Comparison of ENCODE assay signal across 21 cellular contexts in the genomic region with DNA sequence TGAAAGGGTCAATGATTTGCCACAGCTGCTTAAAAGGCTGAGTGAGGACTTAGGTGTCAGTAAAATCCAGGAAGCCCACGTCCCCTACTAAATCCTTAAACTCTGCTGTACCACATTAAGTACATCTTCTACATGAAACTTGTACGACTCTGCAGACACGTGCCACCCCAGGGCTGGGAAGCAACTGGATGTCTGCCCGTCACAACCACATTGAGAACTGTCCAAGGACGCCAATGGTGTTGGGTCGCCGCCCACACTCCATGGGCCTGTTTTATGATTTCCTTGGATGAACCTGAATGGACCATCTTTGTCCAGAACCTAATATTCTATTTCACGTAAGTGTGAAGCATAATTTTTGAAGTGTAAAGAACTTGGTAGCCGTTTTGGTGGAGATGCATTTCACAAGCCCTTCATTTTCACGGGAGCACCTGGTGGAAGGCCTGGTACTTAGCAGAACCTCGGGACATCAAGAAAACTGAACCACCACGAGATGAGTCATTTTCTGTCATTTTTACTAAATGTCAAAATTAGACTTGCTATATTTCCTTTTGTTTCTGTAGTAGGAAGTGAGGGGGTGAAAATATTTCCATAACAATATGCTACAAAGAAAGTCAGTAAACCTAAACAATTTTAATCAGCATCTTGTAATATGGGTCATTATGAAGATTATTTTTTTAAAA.
DNase-seq lines count a peak whose midpoint lies in the region; ATAC-seq and TF ChIP-seq lines count a peak whose summit lies in the region.
"Had no signal": no experiment of that assay in that cellular context is flagged by ENCODE, and none has a peak within 500 bp of the region (broad histone marks: within the 10 kb centered on the region; RNA-seq: fewer than 3 reads in every experiment).

No MANE protein-coding gene starts in this region.

- H3K9me3 ChIP-seq in BLaER1 treated with 17β-estradiol and CSF1 and Interleukin-3, amounts not matched to agents 10 nM and 100 nM (replicated peaks in 1 of 11) = peaks cover 23 to 75% (median 51%) of the 10 kb centered on the region in 11 experiments
- no peaks in the 10 kb centered on the region for H3K9me3 ChIP-seq in naive thymus-derived CD4-positive, alpha-beta T cell (ENCODE audit: control insufficient read depth in 2 of 3, low read length in 3 of 3)
- no peaks in the 10 kb centered on the region for H3K9me3 ChIP-seq in prostate gland
- H3K9me3 ChIP-seq: left lung had no signal

- H4K20me1 ChIP-seq in BLaER1 treated with 17β-estradiol and CSF1 and Interleukin-3, amounts not matched to agents 10 nM and 100 nM = no peaks in the 10 kb centered on the region

- no peak for TF ChIP-seq POLR2A in prostate gland (IDR thresholded peaks at IDR 0.05)

- H3K36me3 ChIP-seq in BLaER1 treated with 17β-estradiol and CSF1 and Interleukin-3, amounts not matched to agents 10 nM and 100 nM = peaks cover 8 to 100% (median 97%) of the 10 kb centered on the region in 11 experiments; a peak in 20 of 22 replicates
- peaks cover 0 to 16% (median 0%) of the 10 kb centered on the region in 3 experiments for H3K36me3 ChIP-seq in naive thymus-derived CD4-positive, alpha-beta T cell (ENCODE audit: control insufficient read depth in 2 of 3, insufficient read depth in 3 of 3, low read length in 3 of 3)
- no peaks in the 10 kb centered on the region for H3K36me3 ChIP-seq in prostate gland
- H3K36me3 ChIP-seq: left lung had no signal

- H3K36me3 Mint-ChIP-seq in activated T-cell treated with anti-CD3 and anti-CD28 coated beads, Interleukin-2, amount 50 U/mL, for 24 hours (ENCODE audit: low read depth) = peaks cover 89% of the 10 kb centered on the region
- H3K36me3 Mint-ChIP-seq in T-helper 1 cell treated with Interleukin-12 subunit alpha and Interleukin-12 subunit beta and Interleukin-4 antibody, amounts not matched to agents 30 μg/mL and 1 μg/mL, for 36 hours (ENCODE audit: low read depth) = peaks cover 52% of the 10 kb centered on the region
- H3K36me3 Mint-ChIP-seq in naive thymus-derived CD4-positive, alpha-beta T cell = peaks cover 8 to 55% (median 41%) of the 10 kb centered on the region in 5 donors

- peak; percentile 28 for DNase-seq in activated T-cell treated with anti-CD3 and anti-CD28 coated beads, Interleukin-2, amount 50 U/mL, for 24 hours
- no peak for DNase-seq in activated T-cell treated with anti-CD3 and anti-CD28 coated beads, Interleukin-2, amount 50 U/mL, for 1 hour
- no peak for DNase-seq in naive thymus-derived CD4-positive, alpha-beta T cell
- DNase-seq in prostate gland (ENCODE audit: low spot score) (no peak), AML-193 (lab: John Stamatoyannopoulos, UW) (no peak)
- DNase-seq: effector CD4-positive, alpha-beta T cell; EL; foreskin keratinocyte; left lung; NCI-H1105 treated with DMSO at 0.1 percent for 48 hours; NCI-H2081 treated with DMSO at 0.1 percent for 48 hours; OCI-M1; SHP77; stimulated activated CD4-positive, alpha-beta T cell treated with anti-CD3 and anti-CD28 coated beads, Interleukin-2, amount 100 ng/mL, for 48 hours; SW 1271; trophoblast cell had no signal

- CTCF ChIA-PET in naive thymus-derived CD4-positive, alpha-beta T cell (lab: Charles Lee) = no interaction called here

- H3K4me1 ChIP-seq in BLaER1 treated with 17β-estradiol and CSF1 and Interleukin-3, amounts not matched to agents 10 nM and 100 nM = peaks cover 35 to 62% (median 57%) of the 10 kb centered on the region in 10 experiments
- H3K4me1 ChIP-seq in naive thymus-derived CD4-positive, alpha-beta T cell (ENCODE audit: control insufficient read depth in 2 of 2, insufficient read depth in 2 of 2, low read length in 2 of 2) = peaks cover 11 to 30% of the 10 kb centered on the region in 2 donors
- no peaks in the 10 kb centered on the region for H3K4me1 ChIP-seq in prostate gland (replicated peaks)
- H3K4me1 ChIP-seq: foreskin keratinocyte, left lung had no signal

- peak overlapping the region in 9 of 11 experiments; percentile 9 to 54 (median 42); a peak in 15 of 22 replicates for H3K27ac ChIP-seq in BLaER1 treated with 17β-estradiol and CSF1 and Interleukin-3, amounts not matched to agents 10 nM and 100 nM
- no peak overlapping the region for H3K27ac ChIP-seq in naive thymus-derived CD4-positive, alpha-beta T cell (ENCODE audit: low read depth, low read length)
- no peak overlapping the region for H3K27ac ChIP-seq in prostate gland
- H3K27ac ChIP-seq: foreskin keratinocyte, left lung had no signal

- peaks cover 85% of the 10 kb centered on the region for H3K4me1 Mint-ChIP-seq in activated T-cell treated with anti-CD3 and anti-CD28 coated beads, Interleukin-2, amount 50 U/mL, for 24 hours (ENCODE audit: low read depth)
- peaks cover 48% of the 10 kb centered on the region for H3K4me1 Mint-ChIP-seq in T-helper 1 cell treated with Interleukin-12 subunit alpha and Interleukin-12 subunit beta and Interleukin-4 antibody, amounts not matched to agents 30 μg/mL and 1 μg/mL, for 36 hours (ENCODE audit: low read depth)
- H3K4me1 Mint-ChIP-seq in naive thymus-derived CD4-positive, alpha-beta T cell = peaks cover 46 to 92% (median 85%) of the 10 kb centered on the region in 7 donors

- intact Hi-C loops in naive thymus-derived CD4-positive, alpha-beta T cell (cut with micrococcal nuclease) = loop anchor here in 1 of 2 donors (10.0 kb wide), 1 partner anchor 1981 kb away; no protein-coding TSS in a partner anchor
- intact Hi-C loops in prostate gland (cut with DNase I) = no loop called here

- H3K27me3 Mint-ChIP-seq in activated T-cell treated with anti-CD3 and anti-CD28 coated beads, Interleukin-2, amount 50 U/mL, for 24 hours = no peaks in the 10 kb centered on the region
- no peaks in the 10 kb centered on the region for H3K27me3 Mint-ChIP-seq in T-helper 1 cell treated with Interleukin-12 subunit alpha and Interleukin-12 subunit beta and Interleukin-4 antibody, amounts not matched to agents 30 μg/mL and 1 μg/mL, for 36 hours (ENCODE audit: low read depth)
- no peaks in the 10 kb centered on the region for H3K27me3 Mint-ChIP-seq in naive thymus-derived CD4-positive, alpha-beta T cell

- H3K4me3 ChIP-seq in BLaER1 treated with 17β-estradiol and CSF1 and Interleukin-3, amounts not matched to agents 10 nM and 100 nM = no peak overlapping the region
- H3K4me3 ChIP-seq in naive thymus-derived CD4-positive, alpha-beta T cell (ENCODE audit: low read length) = no peak overlapping the region
- H3K4me3 ChIP-seq in prostate gland = no peak overlapping the region
- H3K4me3 ChIP-seq: GM23338, left lung, smooth muscle cell had no signal

- H3K27me3 ChIP-seq in BLaER1 treated with 17β-estradiol and CSF1 and Interleukin-3, amounts not matched to agents 10 nM and 100 nM = no peaks in the 10 kb centered on the region
- H3K27me3 ChIP-seq in naive thymus-derived CD4-positive, alpha-beta T cell (ENCODE audit: control insufficient read depth in 2 of 2, insufficient read depth in 2 of 2, low read length in 2 of 2) = no peaks in the 10 kb centered on the region
- no peaks in the 10 kb centered on the region for H3K27me3 ChIP-seq in prostate gland (replicated peaks; ENCODE audit: insufficient read depth)
- H3K27me3 ChIP-seq: foreskin keratinocyte, left lung had no signal

- POLR2A ChIA-PET in naive thymus-derived CD4-positive, alpha-beta T cell (lab: Charles Lee) = interaction anchor here (1.1 kb wide), 1 partner anchor 60 kb away, joined by 3 read pairs; no protein-coding TSS in a partner anchor

- H3K4me3 Mint-ChIP-seq in activated T-cell treated with anti-CD3 and anti-CD28 coated beads, Interleukin-2, amount 50 U/mL, for 24 hours = no peak overlapping the region
- no peak overlapping the region for H3K4me3 Mint-ChIP-seq in T-helper 1 cell treated with Interleukin-12 subunit alpha and Interleukin-12 subunit beta and Interleukin-4 antibody, amounts not matched to agents 30 μg/mL and 1 μg/mL, for 36 hours
- no peak overlapping the region for H3K4me3 Mint-ChIP-seq in naive thymus-derived CD4-positive, alpha-beta T cell
- H3K4me3 Mint-ChIP-seq: GM23338 had no signal

- H3K9ac ChIP-seq in BLaER1 treated with 17β-estradiol and CSF1 and Interleukin-3, amounts not matched to agents 10 nM and 100 nM = no peak overlapping the region

- peak overlapping the region; percentile 24 to 60 (median 47) for H3K4me2 ChIP-seq in BLaER1 treated with 17β-estradiol and CSF1 and Interleukin-3, amounts not matched to agents 10 nM and 100 nM
- H3K4me2 ChIP-seq: GM23338, smooth muscle cell had no signal

- no peak for ATAC-seq in naive thymus-derived CD4-positive, alpha-beta T cell
- no peak for ATAC-seq in HG02798 (IDR thresholded peaks at IDR 0.05; ENCODE audit: poor library complexity, unreplicated experiment)
- ATAC-seq: foreskin keratinocyte, GM23338, left lung had no signal

- H3K27ac Mint-ChIP-seq in activated T-cell treated with anti-CD3 and anti-CD28 coated beads, Interleukin-2, amount 50 U/mL, for 24 hours = peak overlapping the region; percentile 86
- peak overlapping the region; percentile 14 for H3K27ac Mint-ChIP-seq in T-helper 1 cell treated with Interleukin-12 subunit alpha and Interleukin-12 subunit beta and Interleukin-4 antibody, amounts not matched to agents 30 μg/mL and 1 μg/mL, for 36 hours
- peak overlapping the region; percentile 15 to 86 (median 65) for H3K27ac Mint-ChIP-seq in naive thymus-derived CD4-positive, alpha-beta T cell
- H3K27ac Mint-ChIP-seq: GM23338 had no signal

- peaks cover 6% of the 10 kb centered on the region for H3K9me3 Mint-ChIP-seq in activated T-cell treated with anti-CD3 and anti-CD28 coated beads, Interleukin-2, amount 50 U/mL, for 24 hours
- H3K9me3 Mint-ChIP-seq in T-helper 1 cell treated with Interleukin-12 subunit alpha and Interleukin-12 subunit beta and Interleukin-4 antibody, amounts not matched to agents 30 μg/mL and 1 μg/mL, for 36 hours = peaks cover 10% of the 10 kb centered on the region
- peaks cover 0 to 10% (median 0%) of the 10 kb centered on the region in 11 donors for H3K9me3 Mint-ChIP-seq in naive thymus-derived CD4-positive, alpha-beta T cell
- H3K9me3 Mint-ChIP-seq: GM23338 had no signal

- TF ChIP-seq CTCF in prostate gland (IDR thresholded peaks at IDR 0.05) = no peak

- whole genome bisulfite sequencing in prostate gland = 83% methylated on average over 12 of the region's 12 CpGs

Comparison
In these comparisons a context has a peak if more than half of its experiments do, and no peak if none do; other contexts are left out.
1. H3K27ac Mint-ChIP-seq: peak in every context shown above with its lines; median percentile 86 in activated T-cell treated with anti-CD3 and anti-CD28 coated beads, Interleukin-2, amount 50 U/mL, for 24 hours; 65 in naive thymus-derived CD4-positive, alpha-beta T cell; 14 in T-helper 1 cell treated with Interleukin-12 subunit alpha and Interleukin-12 subunit beta and Interleukin-4 antibody, amounts not matched to agents 30 μg/mL and 1 μg/mL, for 36 hours.
2. H3K27ac ChIP-seq: peak in BLaER1 treated with 17β-estradiol and CSF1 and Interleukin-3, amounts not matched to agents 10 nM and 100 nM (9 of 11); none in naive thymus-derived CD4-positive, alpha-beta T cell (single experiment) and prostate gland (0 of 2).